ENCODE assay signal across 8 cellular contexts in the genomic region with DNA sequence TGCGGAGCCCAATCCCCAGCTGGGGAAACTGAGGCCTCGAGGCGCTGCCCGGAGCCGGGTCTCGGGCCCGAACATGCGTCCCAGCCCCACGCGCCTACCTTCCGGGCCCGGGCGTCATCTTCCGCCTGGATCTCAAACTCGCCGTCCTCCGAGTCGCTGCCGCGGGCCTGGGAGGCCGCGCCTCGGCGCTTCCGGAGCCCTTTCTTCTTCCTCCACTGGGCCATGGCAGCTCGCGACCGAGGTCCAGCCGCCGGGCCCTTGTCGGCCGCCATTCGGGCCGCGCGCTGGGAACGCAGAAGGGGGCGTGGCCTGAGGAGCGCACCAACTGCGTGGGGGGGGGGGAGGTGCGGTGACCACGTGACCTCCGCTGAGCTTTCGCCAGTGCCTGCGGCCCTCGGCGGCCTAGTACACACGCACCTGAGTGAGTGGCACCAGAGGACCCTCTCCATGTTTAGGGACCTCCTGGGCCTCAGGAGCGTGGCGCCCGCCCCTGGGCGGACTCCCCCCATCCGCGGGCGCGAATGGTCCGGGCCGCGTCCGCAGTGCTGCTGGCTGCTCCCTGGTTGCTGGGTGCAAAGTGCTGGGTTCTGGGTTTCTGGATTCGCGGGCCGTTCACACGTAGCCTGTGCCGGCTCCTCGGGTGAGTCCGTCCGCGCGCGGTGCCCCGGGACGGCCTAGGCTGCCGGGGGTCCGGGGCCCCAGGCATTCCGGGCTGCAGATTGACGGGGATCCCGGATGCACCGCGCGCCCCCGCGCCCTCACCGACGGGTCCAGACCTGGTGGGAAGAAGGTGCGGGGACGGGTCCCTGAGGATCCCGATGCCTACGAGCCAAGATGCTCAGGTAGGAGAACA. TPM values are rescaled to one million over a fixed set of nuclear protein-coding genes. Genes with fewer than 3 reads are reported as not detected.
DNase-seq lines count a peak whose midpoint lies in the region; ATAC-seq, FAIRE-seq and TF ChIP-seq lines count a peak whose summit lies in the region.

A gene with protein sequence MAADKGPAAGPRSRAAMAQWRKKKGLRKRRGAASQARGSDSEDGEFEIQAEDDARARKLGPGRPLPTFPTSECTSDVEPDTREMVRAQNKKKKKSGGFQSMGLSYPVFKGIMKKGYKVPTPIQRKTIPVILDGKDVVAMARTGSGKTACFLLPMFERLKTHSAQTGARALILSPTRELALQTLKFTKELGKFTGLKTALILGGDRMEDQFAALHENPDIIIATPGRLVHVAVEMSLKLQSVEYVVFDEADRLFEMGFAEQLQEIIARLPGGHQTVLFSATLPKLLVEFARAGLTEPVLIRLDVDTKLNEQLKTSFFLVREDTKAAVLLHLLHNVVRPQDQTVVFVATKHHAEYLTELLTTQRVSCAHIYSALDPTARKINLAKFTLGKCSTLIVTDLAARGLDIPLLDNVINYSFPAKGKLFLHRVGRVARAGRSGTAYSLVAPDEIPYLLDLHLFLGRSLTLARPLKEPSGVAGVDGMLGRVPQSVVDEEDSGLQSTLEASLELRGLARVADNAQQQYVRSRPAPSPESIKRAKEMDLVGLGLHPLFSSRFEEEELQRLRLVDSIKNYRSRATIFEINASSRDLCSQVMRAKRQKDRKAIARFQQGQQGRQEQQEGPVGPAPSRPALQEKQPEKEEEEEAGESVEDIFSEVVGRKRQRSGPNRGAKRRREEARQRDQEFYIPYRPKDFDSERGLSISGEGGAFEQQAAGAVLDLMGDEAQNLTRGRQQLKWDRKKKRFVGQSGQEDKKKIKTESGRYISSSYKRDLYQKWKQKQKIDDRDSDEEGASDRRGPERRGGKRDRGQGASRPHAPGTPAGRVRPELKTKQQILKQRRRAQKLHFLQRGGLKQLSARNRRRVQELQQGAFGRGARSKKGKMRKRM (minus strand): TSS at position 299 of the 853 bp plus-strand sequence. CDS start 27 bp downstream, at position 272.
TSS of gene RITA1 (plus strand) at position 542 of the 853 bp plus-strand sequence. CDS start 1,026 bp downstream, outside the sequence.

- no peak for FAIRE-seq in keratinocyte (lab: Jason Lieb, UNC)

- peak within 1 kb of the TSS; percentile 98 for H3K9ac ChIP-seq in keratinocyte (ENCODE audit: control insufficient read depth, extremely low read depth, insufficient read depth, low read length)

- peak; percentile 36 for ATAC-seq in GM18520 (IDR thresholded peaks at IDR 0.05; ENCODE audit: unreplicated experiment)
- ATAC-seq in HG03064 (IDR thresholded peaks at IDR 0.05; ENCODE audit: low read depth, unreplicated experiment), result peak; percentile 42
- peak; percentile 57 to 58 for ATAC-seq in activated CD4-positive, CD25-positive, alpha-beta regulatory T cell treated with anti-CD3 and anti-CD28 coated beads, Interleukin-2, amount 50 U/mL, for 24 hours

- peak within 1 kb of the TSS; percentile 96 for H3K4me2 ChIP-seq in keratinocyte (ENCODE audit: control insufficient read depth, extremely low read depth, insufficient read depth, low read depth, low read length)

- peaks cover 5% of the 10 kb centered on the region for H3K9me1 ChIP-seq in keratinocyte (ENCODE audit: control insufficient read depth, extremely low read depth, insufficient read depth, low read length)

- peak within 1 kb of the TSS; percentile 89 for H3K27ac ChIP-seq in ACC112 (ENCODE audit: low read depth, low read length)
- peak within 1 kb of the TSS; percentile 95 for H3K27ac ChIP-seq in keratinocyte (ENCODE audit: control insufficient read depth, insufficient read depth, low read length)

- H3K4me1 ChIP-seq in ACC112 (ENCODE audit: control insufficient read depth, insufficient read depth, low read length, unreplicated experiment) (peaks cover 19% of the 10 kb centered on the region), keratinocyte (ENCODE audit: control insufficient read depth, extremely low read depth, insufficient read depth, low read length) (peaks cover 14% of the 10 kb centered on the region)

- DNase-seq in NCI-H226 (peak; percentile 49), keratinocyte (ENCODE audit: low read depth, low spot score) (no peak)
- DNase-seq in central memory CD4-positive, alpha-beta T cell, result peak; percentile 77
- DNase-seq in stimulated activated CD4-positive, alpha-beta T cell treated with anti-CD3 and anti-CD28 coated beads, Interleukin-12 subunit alpha, Interleukin-12 subunit beta, amount 100 ng/mL, for 48 hours (ENCODE audit: low read depth in 2 of 3, low spot score in 1 of 3), result peak; percentile 59 to 82 (median 77)

- H3K36me3 ChIP-seq in ACC112 (ENCODE audit: insufficient read depth, low read length), result 0 out of 2 replicates have a peak, but pooled peaks cover 4% of the 10 kb centered on the region
- peaks cover 3 to 20% of the 10 kb centered on the region in 2 experiments for H3K36me3 ChIP-seq in keratinocyte (ENCODE audit: control insufficient read depth in 2 of 2, extremely low read depth in 1 of 2, insufficient read depth in 2 of 2, low read length in 2 of 2)

- H4K20me1 ChIP-seq in keratinocyte (ENCODE audit: control insufficient read depth, extremely low read depth, insufficient read depth, low read length), result no peaks in the 10 kb centered on the region

- dilution Hi-C loops in keratinocyte (cut with MboI; ENCODE audit: extremely low pct_ligation_motif_present, low sequenced_read_pairs), result no loop called here

- no peaks in the 10 kb centered on the region for H3K9me3 ChIP-seq in keratinocyte (ENCODE audit: control insufficient read depth, low read depth, low read length)

- H3K4me3 ChIP-seq in ACC112 (ENCODE audit: low read depth, low read length), result peak within 1 kb of the TSS; percentile 90
- peak within 1 kb of the TSS; percentile 77 to 91 (median 87) for H3K4me3 ChIP-seq in keratinocyte (ENCODE audit: control insufficient read depth in 2 of 3, extremely low read depth in 1 of 3, insufficient read depth in 2 of 3, low read depth in 1 of 3, low read length in 3 of 3)

- TF ChIP-seq CTCF in keratinocyte (optimal IDR thresholded peaks at IDR 0.05 in 1 of 3, IDR thresholded peaks at IDR 0.05 in 1 of 3, conservative IDR thresholded peaks at IDR 0.05 in 1 of 3; ENCODE audit: extremely low read depth in 1 of 3, insufficient read depth in 2 of 3, low read length in 3 of 3), result no peak

- H3K79me2 ChIP-seq in ACC112 (ENCODE audit: control insufficient read depth, insufficient read depth, low read length, unreplicated experiment), result peaks cover 45% of the 10 kb centered on the region
- peaks cover 51% of the 10 kb centered on the region for H3K79me2 ChIP-seq in keratinocyte (ENCODE audit: control insufficient read depth, insufficient read depth, low read length)

- H2AFZ ChIP-seq in ACC112 (ENCODE audit: low read length, unreplicated experiment) (peak within 1 kb of the TSS; percentile 80), keratinocyte (ENCODE audit: control insufficient read depth, low read length) (peak within 1 kb of the TSS; percentile 89)

- no peaks in the 10 kb centered on the region for H3K27me3 ChIP-seq in ACC112 (ENCODE audit: insufficient read depth, low read length)
- no peaks in the 10 kb centered on the region for H3K27me3 ChIP-seq in keratinocyte (ENCODE audit: control insufficient read depth, extremely low read depth, insufficient read depth, low read length)

RNA-seq across cellular contexts. Expression of the first gene that starts in this region (rescaled TPM):
- polyA plus RNA-seq in keratinocyte, result 42.1 to 47.3 TPM (median 44.6 TPM) in 3 replicates
- polyA plus RNA-seq in keratinocyte (2011; ENCODE audit: low read depth), result 140 TPM
- polyA plus RNA-seq in keratinocyte (2011; cell fraction: cytosol; rRNA removed), result 27.7 and 54.7 TPM in 2 replicates
- polyA plus RNA-seq in keratinocyte (2011; cell fraction: nucleus; rRNA removed), result 61.3 and 74.7 TPM in 2 replicates
- 28.7 and 46.8 TPM in 2 replicates for polyA plus RNA-seq in keratinocyte (2012; ENCODE audit: low replicate concordance)
- 38.0 to 74.1 TPM (median 38.7 TPM) in 3 replicates for polyA minus RNA-seq in keratinocyte
- 35.7 TPM for polyA minus RNA-seq in keratinocyte (2011; cell fraction: cytosol; rRNA and poly(A)+ RNA removed)
- polyA minus RNA-seq in keratinocyte (2011; cell fraction: nucleus; rRNA and poly(A)+ RNA removed), result 22.9 and 31.4 TPM in 2 replicates

RNA-seq across cellular contexts. Expression of gene RITA1, which starts in this region (rescaled TPM):
- polyA plus RNA-seq in keratinocyte, result 11.8 to 14.5 TPM (median 14.5 TPM) in 3 replicates
- 3.5 TPM for polyA plus RNA-seq in keratinocyte (2011; ENCODE audit: low read depth)
- 10.5 and 16.6 TPM in 2 replicates for polyA plus RNA-seq in keratinocyte (2011; cell fraction: cytosol; rRNA removed)
- 5.8 and 7.6 TPM in 2 replicates for polyA plus RNA-seq in keratinocyte (2011; cell fraction: nucleus; rRNA removed)
- polyA plus RNA-seq in keratinocyte (2012; ENCODE audit: low replicate concordance), result 9.1 and 16.3 TPM in 2 replicates
- polyA minus RNA-seq in keratinocyte, result 8.0 to 9.3 TPM (median 8.6 TPM) in 3 replicates
- polyA minus RNA-seq in keratinocyte (2011; cell fraction: cytosol; rRNA and poly(A)+ RNA removed), result 20.1 TPM
- 4.2 and 4.8 TPM in 2 replicates for polyA minus RNA-seq in keratinocyte (2011; cell fraction: nucleus; rRNA and poly(A)+ RNA removed)
